1 cellular context compared by ENCODE assay signal in the genomic region with DNA sequence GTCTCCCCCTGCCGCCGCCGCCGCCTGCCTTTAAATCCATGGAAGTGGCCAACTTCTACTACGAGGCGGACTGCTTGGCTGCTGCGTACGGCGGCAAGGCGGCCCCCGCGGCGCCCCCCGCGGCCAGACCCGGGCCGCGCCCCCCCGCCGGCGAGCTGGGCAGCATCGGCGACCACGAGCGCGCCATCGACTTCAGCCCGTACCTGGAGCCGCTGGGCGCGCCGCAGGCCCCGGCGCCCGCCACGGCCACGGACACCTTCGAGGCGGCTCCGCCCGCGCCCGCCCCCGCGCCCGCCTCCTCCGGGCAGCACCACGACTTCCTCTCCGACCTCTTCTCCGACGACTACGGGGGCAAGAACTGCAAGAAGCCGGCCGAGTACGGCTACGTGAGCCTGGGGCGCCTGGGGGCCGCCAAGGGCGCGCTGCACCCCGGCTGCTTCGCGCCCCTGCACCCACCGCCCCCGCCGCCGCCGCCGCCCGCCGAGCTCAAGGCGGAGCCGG.
TF ChIP-seq lines count a peak whose summit lies in the region.

No MANE protein-coding gene starts in this region.

TF ChIP-seq in H1, 55 proteins besides CTCF, POLR2A, EP300 and RAD21:
- TF ChIP-seq YY1 (IDR thresholded peaks at IDR 0.05; ENCODE audit: low read depth, low read length) (no peak), HDAC2 (IDR thresholded peaks at IDR 0.05; ENCODE audit: borderline replicate concordance in 1 of 2, low read depth in 2 of 2, low read length in 2 of 2) (0 out of 4 replicates have a peak, but pooled peaks of 1 of the 2 experiments have one; percentile 9), CTBP2 (IDR thresholded peaks at IDR 0.05; ENCODE audit: borderline replicate concordance, insufficient read depth, insufficient read length, low read length) (no peak), SIX5 (IDR thresholded peaks at IDR 0.05; ENCODE audit: low read depth, low read length) (no peak), ZNF274 (IDR thresholded peaks at IDR 0.05; ENCODE audit: borderline replicate concordance, extremely low read depth, low read length) (no peak), NRF1 (IDR thresholded peaks at IDR 0.05; ENCODE audit: low read depth, low read length) (no peak), POLR2AphosphoS5 (IDR thresholded peaks at IDR 0.05; ENCODE audit: low read depth, low read length) (0 out of 2 replicates have a peak, but pooled peaks have one; percentile 7), SP4 (IDR thresholded peaks at IDR 0.05; ENCODE audit: low read length) (no peak)
- TF ChIP-seq, protein P1, sequence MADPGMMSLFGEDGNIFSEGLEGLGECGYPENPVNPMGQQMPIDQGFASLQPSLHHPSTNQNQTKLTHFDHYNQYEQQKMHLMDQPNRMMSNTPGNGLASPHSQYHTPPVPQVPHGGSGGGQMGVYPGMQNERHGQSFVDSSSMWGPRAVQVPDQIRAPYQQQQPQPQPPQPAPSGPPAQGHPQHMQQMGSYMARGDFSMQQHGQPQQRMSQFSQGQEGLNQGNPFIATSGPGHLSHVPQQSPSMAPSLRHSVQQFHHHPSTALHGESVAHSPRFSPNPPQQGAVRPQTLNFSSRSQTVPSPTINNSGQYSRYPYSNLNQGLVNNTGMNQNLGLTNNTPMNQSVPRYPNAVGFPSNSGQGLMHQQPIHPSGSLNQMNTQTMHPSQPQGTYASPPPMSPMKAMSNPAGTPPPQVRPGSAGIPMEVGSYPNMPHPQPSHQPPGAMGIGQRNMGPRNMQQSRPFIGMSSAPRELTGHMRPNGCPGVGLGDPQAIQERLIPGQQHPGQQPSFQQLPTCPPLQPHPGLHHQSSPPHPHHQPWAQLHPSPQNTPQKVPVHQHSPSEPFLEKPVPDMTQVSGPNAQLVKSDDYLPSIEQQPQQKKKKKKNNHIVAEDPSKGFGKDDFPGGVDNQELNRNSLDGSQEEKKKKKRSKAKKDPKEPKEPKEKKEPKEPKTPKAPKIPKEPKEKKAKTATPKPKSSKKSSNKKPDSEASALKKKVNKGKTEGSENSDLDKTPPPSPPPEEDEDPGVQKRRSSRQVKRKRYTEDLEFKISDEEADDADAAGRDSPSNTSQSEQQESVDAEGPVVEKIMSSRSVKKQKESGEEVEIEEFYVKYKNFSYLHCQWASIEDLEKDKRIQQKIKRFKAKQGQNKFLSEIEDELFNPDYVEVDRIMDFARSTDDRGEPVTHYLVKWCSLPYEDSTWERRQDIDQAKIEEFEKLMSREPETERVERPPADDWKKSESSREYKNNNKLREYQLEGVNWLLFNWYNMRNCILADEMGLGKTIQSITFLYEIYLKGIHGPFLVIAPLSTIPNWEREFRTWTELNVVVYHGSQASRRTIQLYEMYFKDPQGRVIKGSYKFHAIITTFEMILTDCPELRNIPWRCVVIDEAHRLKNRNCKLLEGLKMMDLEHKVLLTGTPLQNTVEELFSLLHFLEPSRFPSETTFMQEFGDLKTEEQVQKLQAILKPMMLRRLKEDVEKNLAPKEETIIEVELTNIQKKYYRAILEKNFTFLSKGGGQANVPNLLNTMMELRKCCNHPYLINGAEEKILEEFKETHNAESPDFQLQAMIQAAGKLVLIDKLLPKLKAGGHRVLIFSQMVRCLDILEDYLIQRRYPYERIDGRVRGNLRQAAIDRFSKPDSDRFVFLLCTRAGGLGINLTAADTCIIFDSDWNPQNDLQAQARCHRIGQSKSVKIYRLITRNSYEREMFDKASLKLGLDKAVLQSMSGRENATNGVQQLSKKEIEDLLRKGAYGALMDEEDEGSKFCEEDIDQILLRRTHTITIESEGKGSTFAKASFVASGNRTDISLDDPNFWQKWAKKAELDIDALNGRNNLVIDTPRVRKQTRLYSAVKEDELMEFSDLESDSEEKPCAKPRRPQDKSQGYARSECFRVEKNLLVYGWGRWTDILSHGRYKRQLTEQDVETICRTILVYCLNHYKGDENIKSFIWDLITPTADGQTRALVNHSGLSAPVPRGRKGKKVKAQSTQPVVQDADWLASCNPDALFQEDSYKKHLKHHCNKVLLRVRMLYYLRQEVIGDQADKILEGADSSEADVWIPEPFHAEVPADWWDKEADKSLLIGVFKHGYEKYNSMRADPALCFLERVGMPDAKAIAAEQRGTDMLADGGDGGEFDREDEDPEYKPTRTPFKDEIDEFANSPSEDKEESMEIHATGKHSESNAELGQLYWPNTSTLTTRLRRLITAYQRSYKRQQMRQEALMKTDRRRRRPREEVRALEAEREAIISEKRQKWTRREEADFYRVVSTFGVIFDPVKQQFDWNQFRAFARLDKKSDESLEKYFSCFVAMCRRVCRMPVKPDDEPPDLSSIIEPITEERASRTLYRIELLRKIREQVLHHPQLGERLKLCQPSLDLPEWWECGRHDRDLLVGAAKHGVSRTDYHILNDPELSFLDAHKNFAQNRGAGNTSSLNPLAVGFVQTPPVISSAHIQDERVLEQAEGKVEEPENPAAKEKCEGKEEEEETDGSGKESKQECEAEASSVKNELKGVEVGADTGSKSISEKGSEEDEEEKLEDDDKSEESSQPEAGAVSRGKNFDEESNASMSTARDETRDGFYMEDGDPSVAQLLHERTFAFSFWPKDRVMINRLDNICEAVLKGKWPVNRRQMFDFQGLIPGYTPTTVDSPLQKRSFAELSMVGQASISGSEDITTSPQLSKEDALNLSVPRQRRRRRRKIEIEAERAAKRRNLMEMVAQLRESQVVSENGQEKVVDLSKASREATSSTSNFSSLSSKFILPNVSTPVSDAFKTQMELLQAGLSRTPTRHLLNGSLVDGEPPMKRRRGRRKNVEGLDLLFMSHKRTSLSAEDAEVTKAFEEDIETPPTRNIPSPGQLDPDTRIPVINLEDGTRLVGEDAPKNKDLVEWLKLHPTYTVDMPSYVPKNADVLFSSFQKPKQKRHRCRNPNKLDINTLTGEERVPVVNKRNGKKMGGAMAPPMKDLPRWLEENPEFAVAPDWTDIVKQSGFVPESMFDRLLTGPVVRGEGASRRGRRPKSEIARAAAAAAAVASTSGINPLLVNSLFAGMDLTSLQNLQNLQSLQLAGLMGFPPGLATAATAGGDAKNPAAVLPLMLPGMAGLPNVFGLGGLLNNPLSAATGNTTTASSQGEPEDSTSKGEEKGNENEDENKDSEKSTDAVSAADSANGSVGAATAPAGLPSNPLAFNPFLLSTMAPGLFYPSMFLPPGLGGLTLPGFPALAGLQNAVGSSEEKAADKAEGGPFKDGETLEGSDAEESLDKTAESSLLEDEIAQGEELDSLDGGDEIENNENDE (IDR thresholded peaks at IDR 0.05; ENCODE audit: insufficient replicate concordance, low read length): no peak
- TF ChIP-seq, protein P2, sequence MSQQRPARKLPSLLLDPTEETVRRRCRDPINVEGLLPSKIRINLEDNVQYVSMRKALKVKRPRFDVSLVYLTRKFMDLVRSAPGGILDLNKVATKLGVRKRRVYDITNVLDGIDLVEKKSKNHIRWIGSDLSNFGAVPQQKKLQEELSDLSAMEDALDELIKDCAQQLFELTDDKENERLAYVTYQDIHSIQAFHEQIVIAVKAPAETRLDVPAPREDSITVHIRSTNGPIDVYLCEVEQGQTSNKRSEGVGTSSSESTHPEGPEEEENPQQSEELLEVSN (IDR thresholded peaks at IDR 0.05): peak; percentile 14; the same call in 1 of the 2 replicates
